Comparison of ENCODE assay signal across 11 cellular contexts in the genomic region with DNA sequence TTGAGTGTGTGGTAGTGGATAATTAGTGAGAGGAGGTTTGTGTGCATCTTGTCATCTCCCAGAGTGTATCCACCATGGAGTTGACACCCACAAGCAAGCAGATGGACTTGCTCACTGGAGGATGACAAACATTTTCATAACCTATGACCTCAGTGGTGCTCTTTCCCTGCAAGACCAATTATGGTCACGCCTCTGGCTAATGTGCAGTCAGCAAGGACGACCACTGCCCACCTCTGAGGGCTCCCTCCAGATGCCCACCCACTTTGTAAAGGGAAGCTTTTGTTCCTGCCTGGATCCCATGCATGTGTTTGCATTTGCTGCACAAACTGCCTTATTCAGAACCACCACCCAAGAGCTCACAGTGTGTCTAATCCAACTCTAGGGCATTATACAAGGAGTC.
"Had no signal": no experiment of that assay in that cellular context is flagged by ENCODE, and none has a peak within 500 bp of the region (broad histone marks: within the 10 kb centered on the region; RNA-seq: fewer than 3 reads in every experiment).

No MANE protein-coding gene starts in this region.

- H3K9me3 Mint-ChIP-seq: stimulated activated naive CD8-positive, alpha-beta T cell treated with anti-CD3 and anti-CD28 coated beads, Interleukin-15, Interleukin-2, amounts not matched to agents 100 ng/mL and 50 ng/mL, for 24 hours; T-helper 1 cell treated with Interleukin-12 subunit alpha and Interleukin-12 subunit beta and Interleukin-4 antibody, amounts not matched to agents 30 μg/mL and 1 μg/mL, for 36 hours had no signal

- H3K4me3 Mint-ChIP-seq: stimulated activated naive CD8-positive, alpha-beta T cell treated with anti-CD3 and anti-CD28 coated beads, Interleukin-15, Interleukin-2, amounts not matched to agents 100 ng/mL and 50 ng/mL, for 24 hours; type B pancreatic cell had no signal

- H3K36me3 Mint-ChIP-seq: type B pancreatic cell had no signal

- H3K36me3 ChIP-seq: adrenal gland, pancreas, suprapubic skin had no signal

- H3K27me3 Mint-ChIP-seq: stimulated activated naive CD8-positive, alpha-beta T cell treated with anti-CD3 and anti-CD28 coated beads, Interleukin-15, Interleukin-2, amounts not matched to agents 100 ng/mL and 50 ng/mL, for 24 hours; type B pancreatic cell had no signal

- H3K27ac Mint-ChIP-seq: type B pancreatic cell had no signal

- H3K9me3 ChIP-seq: adrenal gland, pancreas, suprapubic skin had no signal

- DNase-seq: activated CD4-positive, alpha-beta T cell treated with anti-CD3 and anti-CD28 coated beads, Interleukin-2, amount 50 U/mL, for 1 hour; activated naive CD4-positive, alpha-beta T cell treated with Interleukin-2 at 50 U/mL for 16 hours; adrenal gland; hippocampal formation; mesendoderm; pancreas had no signal

- ATAC-seq: pancreas, sciatic nerve had no signal

- H3K27ac ChIP-seq: adrenal gland, pancreas, suprapubic skin had no signal
